ENCODE assay signal across 8 cellular contexts in genomic region chr7:129607471-129608120, GRCh38. TPM values are rescaled to one million over a fixed set of nuclear protein-coding genes. Genes with fewer than 3 reads are reported as not detected.
DNase-seq lines count a peak whose midpoint lies in the region; ATAC-seq and TF ChIP-seq lines count a peak whose summit lies in the region.

No MANE protein-coding gene starts in this region.

- H3K4me2 ChIP-seq in trophoblast cell (ENCODE audit: low read length) = no peak overlapping the region

- H3K36me3 Mint-ChIP-seq in Caco-2 (ENCODE audit: insufficient read depth, unreplicated experiment) (peaks cover 32% of the 10 kb centered on the region), T-cell (peaks cover 6% of the 10 kb centered on the region)

- no peaks in the 10 kb centered on the region for H3K9me3 Mint-ChIP-seq in Caco-2 (ENCODE audit: unreplicated experiment)
- H3K9me3 Mint-ChIP-seq in T-cell = no peaks in the 10 kb centered on the region

- CTCF ChIA-PET in Caco-2 (lab: Charles Lee) (interaction anchor here (0.6 to 1.1 kb wide), 2 partner anchors 9 to 153 kb away, joined by 3 read pairs; no protein-coding TSS in a partner anchor), T-cell (lab: Charles Lee) (interaction anchor here in 1 of 2 donors (0.6 to 1.2 kb wide), 3 partner anchors 9 to 173 kb away, joined by 3 to 4 read pairs (median 3); partner anchors contain the start of gene STRIP2)

- no peak overlapping the region for H4K91ac ChIP-seq in trophoblast cell (ENCODE audit: low read depth, low read length)

- H3K4me1 Mint-ChIP-seq in Caco-2 (ENCODE audit: low read depth, unreplicated experiment) (no peaks in the 10 kb centered on the region), T-cell (peaks cover 36 to 44% (median 43%) of the 10 kb centered on the region in 3 donors)

- no peak overlapping the region for H4K12ac ChIP-seq in trophoblast cell (ENCODE audit: low read depth, low read length)

- TF ChIP-seq CTCF in Caco-2 (IDR thresholded peaks at IDR 0.05; ENCODE audit: insufficient read depth in 1 of 2, low read depth in 1 of 2, low read length in 1 of 2, severe bottlenecking in 1 of 2, unreplicated experiment in 1 of 2) (peak; percentile 51 to 55), choroid plexus epithelial cell (conservative IDR thresholded peaks at IDR 0.05; ENCODE audit: low read depth, low read length) (peak; percentile 83)

- BruUV-seq in Caco-2 (replicated peaks; lab: Mats Ljungman, UMichigan) = no TSS peak

- H3K4me1 ChIP-seq in Caco-2 (peaks cover 10% of the 10 kb centered on the region; the same call in 1 of the 2 replicates), trophoblast cell (ENCODE audit: control insufficient read depth in 1 of 2, insufficient read depth in 2 of 2, low read length in 2 of 2) (peaks cover 0 to 3% of the 10 kb centered on the region in 2 experiments)

- H3K9me3 ChIP-seq in Caco-2 (no peaks in the 10 kb centered on the region), trophoblast cell (ENCODE audit: insufficient read depth, low read depth, low read length) (no peaks in the 10 kb centered on the region)

- peaks cover 16% of the 10 kb centered on the region for H3K79me1 ChIP-seq in trophoblast cell (ENCODE audit: low read length)

- no peak overlapping the region for H3K4ac ChIP-seq in trophoblast cell (ENCODE audit: low read depth, low read length)

- no peak overlapping the region for H4K8ac ChIP-seq in trophoblast cell (ENCODE audit: low read depth, low read length)

- H3K27ac Mint-ChIP-seq in Caco-2 (ENCODE audit: unreplicated experiment) (no peak overlapping the region), T-cell (no peak overlapping the region)

- H3K18ac ChIP-seq in trophoblast cell (ENCODE audit: low read length) = no peak overlapping the region

- no CpG with 5 or more reads among the region's 7 CpGs for WGBS in trophoblast cell (ENCODE audit: extremely low coverage, insufficient coverage, insufficient read length)

- no peak overlapping the region for H3K23ac ChIP-seq in trophoblast cell (ENCODE audit: low read length)

- intact Hi-C loops in Caco-2 (cut with micrococcal nuclease; ENCODE audit: unreplicated experiment) = no loop called here

- H2AK5ac ChIP-seq in trophoblast cell (ENCODE audit: low read length) = no peak overlapping the region

- no peak overlapping the region for H2BK5ac ChIP-seq in trophoblast cell (ENCODE audit: low read depth, low read length, poor library complexity)

- H3K27me3 ChIP-seq in Caco-2 (replicated peaks; ENCODE audit: control insufficient read depth, insufficient read depth, low read length) (no peaks in the 10 kb centered on the region), trophoblast cell (ENCODE audit: insufficient read depth, low read length) (no peaks in the 10 kb centered on the region)

- H3K36me3 ChIP-seq in Caco-2 (ENCODE audit: control insufficient read depth, insufficient read depth, low read length) (no peaks in the 10 kb centered on the region), trophoblast cell (ENCODE audit: control insufficient read depth in 1 of 2, insufficient read depth in 2 of 2, low read length in 2 of 2) (peaks cover 3 to 7% of the 10 kb centered on the region in 2 experiments)

- no peak overlapping the region for H3K27ac ChIP-seq in trophoblast cell (ENCODE audit: low read depth, low read length)

- H2BK120ac ChIP-seq in trophoblast cell (ENCODE audit: insufficient read depth, low read length, poor library complexity) = no peak overlapping the region

- H3K4me3 Mint-ChIP-seq in Caco-2 (ENCODE audit: unreplicated experiment) (no peak overlapping the region), T-cell (no peak overlapping the region)

- no peak overlapping the region for H3K14ac ChIP-seq in trophoblast cell (ENCODE audit: low read length)

- H2AFZ ChIP-seq in trophoblast cell (ENCODE audit: insufficient read depth, low read length, poor library complexity) = no peak overlapping the region

- no peaks in the 10 kb centered on the region for H3K27me3 Mint-ChIP-seq in Caco-2 (ENCODE audit: insufficient read depth, unreplicated experiment)
- no peaks in the 10 kb centered on the region for H3K27me3 Mint-ChIP-seq in T-cell

- peak in 1 of 2 experiments; percentile 35 for DNase-seq in Caco-2
- DNase-seq in HK-2 (ENCODE audit: unreplicated experiment) = peak; percentile 22
- DNase-seq in T-cell = peak in 27 of 34 experiments; percentile 14 to 47 (median 36)
- DNase-seq in choroid plexus epithelial cell (ENCODE audit: low read depth) = peak; percentile 62
- DNase-seq in trophoblast cell = peak; percentile 58 to 84
- no peak for DNase-seq in NCI-H1105 (lab: John Stamatoyannopoulos, UW)
- no peak for DNase-seq in Ammon's horn (ENCODE audit: low spot score)
- no peak for DNase-seq in ureter (ENCODE audit: low spot score)

- H3K79me2 ChIP-seq in trophoblast cell (ENCODE audit: control insufficient read depth, insufficient read depth, low read length, poor library complexity) = peaks cover 15% of the 10 kb centered on the region

- H3K9ac ChIP-seq in trophoblast cell (ENCODE audit: low read length) = no peak overlapping the region

- H3K4me3 ChIP-seq in Caco-2 (ENCODE audit: low read depth, low read length) = no peak overlapping the region
- no peak overlapping the region for H3K4me3 ChIP-seq in choroid plexus epithelial cell (ENCODE audit: low read depth, low read length)
- no peak overlapping the region for H3K4me3 ChIP-seq in trophoblast cell (ENCODE audit: low read depth, low read length)

- no peak for ATAC-seq in T-cell (replicated peaks in 1 of 4)

- H2BK12ac ChIP-seq in trophoblast cell (ENCODE audit: low read length) = no peak overlapping the region

- POLR2A ChIA-PET in Caco-2 (lab: Charles Lee) = no interaction called here
- POLR2A ChIA-PET in T-cell (lab: Charles Lee) = interaction anchor here in 1 of 2 donors (1.0 kb wide), 1 partner anchor 173 kb away, joined by 4 read pairs; the partner anchor contains the start of gene STRIP2

RNA-seq across cellular contexts. Expression of gene NRF1, which starts 3.9 kb away (rescaled TPM):
- total RNA-seq in Caco-2 (2022) (22.5 and 23.0 TPM in 2 replicates), T-cell (10 to 100 TPM; 31.5 to 38.0 (median 35.6) TPM), ureter (32.4 TPM)
- 7.4 and 7.8 TPM in 2 replicates for polyA plus RNA-seq in trophoblast cell (2013)

Comparison
In these comparisons a context has a peak if more than half of its experiments do, and no peak if none do; other contexts are left out.
1. DNase-seq: peak in HK-2 (single experiment), T-cell (27 of 34), choroid plexus epithelial cell (single experiment) and trophoblast cell (2 of 2); none in NCI-H1105 (single experiment), Ammon's horn (single experiment) and ureter (single experiment).